ENCODE assay signal across 36 cellular contexts in genomic region chr6:12566618-12567123, GRCh38.
DNase-seq lines count a peak whose midpoint lies in the region; ATAC-seq, FAIRE-seq and TF ChIP-seq lines count a peak whose summit lies in the region.
"Had no signal": no experiment of that assay in that cellular context is flagged by ENCODE, and none has a peak within 500 bp of the region (broad histone marks: within the 10 kb centered on the region; RNA-seq: fewer than 3 reads in every experiment).

No MANE protein-coding gene starts in this region.

- ATAC-seq in GM12878, result peak; percentile 55
- no peak for ATAC-seq in activated T-cell treated with anti-CD3 and anti-CD28 coated beads, Interleukin-2, amount 50 U/mL, for 72 hours (replicated peaks in 1 of 2)
- ATAC-seq: A549; CD8-positive, alpha-beta T cell had no signal

- H3K79me2 ChIP-seq in GM12878 (ENCODE audit: control insufficient read depth, insufficient read depth, low read length), result no peaks in the 10 kb centered on the region

- no peak for TF ChIP-seq EP300 in GM12878 (IDR thresholded peaks at IDR 0.05; ENCODE audit: borderline replicate concordance in 1 of 2, control insufficient read depth in 1 of 2, low read depth in 2 of 2, low read length in 2 of 2)

- POLR2A ChIA-PET in GM12878 (lab: Charles Lee), result no interaction called here

- CTCF ChIA-PET in GM12878 (lab: Yijun Ruan, JAX), result no interaction called here

- SMC1A ChIA-PET in GM12878 (lab: Charles Lee; ENCODE audit: uncharacterized antibody, unreplicated experiment), result no interaction called here

- no peaks in the 10 kb centered on the region for H3K36me3 Mint-ChIP-seq in activated T-cell treated with anti-CD3 and anti-CD28 coated beads, Interleukin-2, amount 50 U/mL, for 72 hours (ENCODE audit: insufficient read depth in 2 of 2)
- H3K36me3 Mint-ChIP-seq: CD14-positive monocyte; CD4-positive, alpha-beta memory T cell; CD4-positive, CD25-positive, alpha-beta regulatory T cell; CD8-positive, alpha-beta memory T cell; CD8-positive, alpha-beta T cell had no signal

- H3K27ac Mint-ChIP-seq in activated T-cell treated with anti-CD3 and anti-CD28 coated beads, Interleukin-2, amount 50 U/mL, for 72 hours, result no peak overlapping the region
- H3K27ac Mint-ChIP-seq: B cell; CD14-positive monocyte; CD4-positive, alpha-beta memory T cell; CD4-positive, alpha-beta T cell; CD4-positive, CD25-positive, alpha-beta regulatory T cell; CD8-positive, alpha-beta memory T cell; CD8-positive, alpha-beta T cell had no signal

- H4K20me1 ChIP-seq in GM12878 (ENCODE audit: control insufficient read depth, insufficient read depth), result no peaks in the 10 kb centered on the region
- H4K20me1 ChIP-seq: BLaER1; BLaER1 treated with 17β-estradiol and CSF1 and Interleukin-3, amounts not matched to agents 10 nM and 100 nM had no signal

- no peak for DNase-seq in GM18507 (ENCODE audit: extremely low spot score, insufficient read length, low read depth)
- no peak for DNase-seq in H54 (ENCODE audit: insufficient read length, low spot score)
- DNase-seq in GM12878 (ENCODE audit: low read depth, low spot score), result no peak
- no peak for DNase-seq in spleen
- no peak for DNase-seq in D341Med (ENCODE audit: low spot score)
- no peak for DNase-seq in activated T-cell treated with anti-CD3 and anti-CD28 coated beads, Interleukin-2, amount 50 U/mL, for 72 hours
- DNase-seq in ACHN, result no peak
- no peak for DNase-seq in SK-N-DZ (ENCODE audit: low spot score)
- DNase-seq: 8988T; AML-193; BE2C; C1 segment of cervical spinal cord; Caco-2; Calu3; CD4-positive, alpha-beta memory T cell; CD4-positive, alpha-beta T cell; CD4-positive, CD25-positive, alpha-beta regulatory T cell; CD8-positive, alpha-beta memory T cell; CD8-positive, alpha-beta T cell; COR-L47; DMS 273 treated with DMSO at 0.1 percent for 48 hours; DMS153; DMS53; DMS79; DMS79 treated with DMSO at 0.1 percent for 48 hours; DND-41; EL had no signal

- no TSS peak for BruUV-seq in GM12878 (replicated peaks; lab: Mats Ljungman, UMichigan)

- H3K36me3 ChIP-seq in GM12878 (ENCODE audit: control insufficient read depth in 2 of 2, insufficient read depth in 2 of 2, low read length in 1 of 2) (no peaks in the 10 kb centered on the region), spleen (no peaks in the 10 kb centered on the region)
- H3K36me3 ChIP-seq: BE2C; BLaER1; BLaER1 treated with 17β-estradiol and CSF1 and Interleukin-3, amounts not matched to agents 10 nM and 100 nM had no signal

- no peak overlapping the region for H2AFZ ChIP-seq in GM12878 (ENCODE audit: control insufficient read depth, low read depth, low read length)

- H3K4me1 ChIP-seq in GM12878 (ENCODE audit: control insufficient read depth, insufficient read depth, low read length) (no peaks in the 10 kb centered on the region), spleen (no peaks in the 10 kb centered on the region)
- H3K4me1 ChIP-seq: BE2C; BLaER1; BLaER1 treated with 17β-estradiol and CSF1 and Interleukin-3, amounts not matched to agents 10 nM and 100 nM had no signal

- H3K4me3 Mint-ChIP-seq in activated T-cell treated with anti-CD3 and anti-CD28 coated beads, Interleukin-2, amount 50 U/mL, for 72 hours, result no peak overlapping the region
- H3K4me3 Mint-ChIP-seq: B cell; CD14-positive monocyte; CD4-positive, alpha-beta memory T cell; CD4-positive, alpha-beta T cell; CD4-positive, CD25-positive, alpha-beta regulatory T cell; CD8-positive, alpha-beta memory T cell; CD8-positive, alpha-beta T cell had no signal

- H3K4me2 ChIP-seq in GM12878 (ENCODE audit: control insufficient read depth, insufficient read depth), result no peak overlapping the region
- H3K4me2 ChIP-seq: A549; BLaER1; BLaER1 treated with 17β-estradiol and CSF1 and Interleukin-3, amounts not matched to agents 10 nM and 100 nM had no signal

- H3K4me3 ChIP-seq in GM12878 (no peak overlapping the region), spleen (no peak overlapping the region)
- H3K4me3 ChIP-seq: A549; BLaER1; BLaER1 treated with 17β-estradiol and CSF1 and Interleukin-3, amounts not matched to agents 10 nM and 100 nM had no signal

- no peak for TF ChIP-seq POLR2A in H54 (IDR thresholded peaks at IDR 0.05; ENCODE audit: low read depth, low read length)
- TF ChIP-seq POLR2A in GM12878 (IDR thresholded peaks at IDR 0.05; ENCODE audit: low read depth, low read length), result no peak
- no peak for TF ChIP-seq POLR2A in spleen (IDR thresholded peaks at IDR 0.05)

- in situ Hi-C loops in GM12878 (cut with MboI) (no loop called here), ACHN (cut with HindIII; ENCODE audit: low pct_ligation_motif_present, low pct_unique_long_range_greater_than_20kb, low sequenced_read_pairs) (no loop called here)

- RAD21 ChIA-PET in GM12878 (lab: Charles Lee; ENCODE audit: unreplicated experiment), result no interaction called here

- TF ChIP-seq RAD21 in GM12878 (IDR thresholded peaks at IDR 0.05; ENCODE audit: insufficient read depth, low read depth, low read length), result no peak

- peaks cover 0 to 4% of the 10 kb centered on the region in 2 donors for H3K9me3 Mint-ChIP-seq in activated T-cell treated with anti-CD3 and anti-CD28 coated beads, Interleukin-2, amount 50 U/mL, for 72 hours

- FAIRE-seq in GM18507 (lab: Jason Lieb, UNC) (peak; percentile 46), H54 (lab: Jason Lieb, UNC) (peak; percentile 62), GM12878 (lab: Jason Lieb, UNC) (no peak)
- FAIRE-seq: A204.1, A549, D721Med had no signal

- H3K27me3 Mint-ChIP-seq in activated T-cell treated with anti-CD3 and anti-CD28 coated beads, Interleukin-2, amount 50 U/mL, for 72 hours (ENCODE audit: low read depth), result no peaks in the 10 kb centered on the region
- H3K27me3 Mint-ChIP-seq: CD4-positive, alpha-beta T cell had no signal

- no peak overlapping the region for H3K27ac ChIP-seq in GM12878 (ENCODE audit: control insufficient read depth, insufficient read depth)
- peak overlapping the region in 5 of 8 donors; percentile 21 to 57 (median 54) for H3K27ac ChIP-seq in spleen
- H3K27ac ChIP-seq: 22Rv1; BLaER1; BLaER1 treated with 17β-estradiol and CSF1 and Interleukin-3, amounts not matched to agents 10 nM and 100 nM; C4-2B had no signal

- H3K4me1 Mint-ChIP-seq in activated T-cell treated with anti-CD3 and anti-CD28 coated beads, Interleukin-2, amount 50 U/mL, for 72 hours (ENCODE audit: low read depth), result no peaks in the 10 kb centered on the region
- H3K4me1 Mint-ChIP-seq: B cell; CD14-positive monocyte; CD4-positive, alpha-beta memory T cell; CD4-positive, CD25-positive, alpha-beta regulatory T cell; CD8-positive, alpha-beta memory T cell had no signal

- no peak for TF ChIP-seq CTCF in GM12878 (IDR thresholded peaks at IDR 0.05 in 2 of 3, conservative IDR thresholded peaks at IDR 0.05 in 1 of 3; ENCODE audit: control insufficient read depth in 2 of 3, extremely low read depth in 1 of 3, insufficient read depth in 1 of 3, low read depth in 3 of 3, low read length in 3 of 3)
- no peak for TF ChIP-seq CTCF in spleen (IDR thresholded peaks at IDR 0.05 in 8 of 11, conservative IDR thresholded peaks at IDR 0.05 in 3 of 11)

- H3K27me3 ChIP-seq in GM12878 (replicated peaks in 1 of 2; ENCODE audit: control insufficient read depth in 2 of 2, insufficient read depth in 2 of 2, low read length in 1 of 2), result no peaks in the 10 kb centered on the region
- H3K27me3 ChIP-seq in spleen (replicated peaks in 1 of 7), result no peaks in the 10 kb centered on the region
- H3K27me3 ChIP-seq: BE2C; BLaER1; BLaER1 treated with 17β-estradiol and CSF1 and Interleukin-3, amounts not matched to agents 10 nM and 100 nM had no signal

- H3K9ac ChIP-seq in GM12878 (ENCODE audit: control insufficient read depth, insufficient read depth, low read length), result no peak overlapping the region
- H3K9ac ChIP-seq: BLaER1; BLaER1 treated with 17β-estradiol and CSF1 and Interleukin-3, amounts not matched to agents 10 nM and 100 nM had no signal

- H3K9me3 ChIP-seq in GM12878 (replicated peaks; ENCODE audit: control insufficient read depth, insufficient read depth, low read length) (no peaks in the 10 kb centered on the region; the same call in 2 of the 3 replicates), spleen (peaks cover 0 to 12% (median 8%) of the 10 kb centered on the region in 8 donors)
- H3K9me3 ChIP-seq: A549, BE2C had no signal

- intact Hi-C loops in GM12878 (cut with micrococcal nuclease; ENCODE audit: unreplicated experiment), result no loop called here
- intact Hi-C loops in spleen (cut with DNase I; ENCODE audit: low total_unique reads), result no loop called here

- 0% methylated on average over 2 of the region's 2 CpGs for WGBS in GM12878 (ENCODE audit: insufficient coverage, insufficient replicate concordance, low lambda C conversion rate, missing lambda C conversion rate)
- WGBS in spleen, 5 donors, result 76 to 97% (median 88%) methylated on average over 2 of the region's 2 CpGs

TF ChIP-seq in GM12878, 131 proteins besides CTCF, POLR2A, EP300 and RAD21 (continues in another document):
- no peak for TF ChIP-seq PAX8 (IDR thresholded peaks at IDR 0.05)
- TF ChIP-seq ATF7 (IDR thresholded peaks at IDR 0.05; ENCODE audit: low read depth), result 0 out of 2 replicates have a peak, but pooled peaks have one; percentile 18
- no peak for TF ChIP-seq JUND (IDR thresholded peaks at IDR 0.05; ENCODE audit: low read depth, low read length)
- no peak for TF ChIP-seq CBX3 (IDR thresholded peaks at IDR 0.05; ENCODE audit: borderline replicate concordance, low read depth)
- TF ChIP-seq ATF2 (IDR thresholded peaks at IDR 0.05; ENCODE audit: low read length), result peak; percentile 66; the same call in 1 of the 2 replicates
